ENCODE assay signal across 9 cellular contexts in the genomic region with DNA sequence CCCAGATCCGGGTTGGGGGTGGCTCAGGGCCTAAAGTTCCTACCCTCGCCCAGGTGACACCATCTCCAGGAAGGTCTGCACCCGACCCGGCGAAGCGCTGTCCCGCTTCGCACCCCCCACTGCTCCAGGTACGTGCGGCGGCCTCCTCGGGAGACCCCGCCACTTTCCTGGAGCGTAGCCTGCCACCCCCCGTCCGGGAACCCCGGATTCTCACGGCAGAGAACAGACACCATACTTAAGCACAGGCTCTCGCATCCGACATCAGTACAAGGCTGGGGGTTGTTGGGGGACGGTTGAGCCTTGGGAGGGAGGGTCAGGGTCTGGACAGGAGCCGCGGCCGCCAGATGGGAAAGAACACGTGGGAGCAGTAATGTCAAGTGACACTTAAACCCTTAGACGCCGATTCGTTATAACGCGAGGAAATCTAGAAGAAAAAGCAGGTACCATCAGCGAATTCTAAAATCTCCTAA. TPM values are rescaled to one million over a fixed set of nuclear protein-coding genes. Genes with fewer than 3 reads are reported as not detected.
DNase-seq lines count a peak whose midpoint lies in the region; ATAC-seq and TF ChIP-seq lines count a peak whose summit lies in the region.
"Had no signal": no experiment of that assay in that cellular context is flagged by ENCODE, and none has a peak within 500 bp of the region (broad histone marks: within the 10 kb centered on the region; RNA-seq: fewer than 3 reads in every experiment).

No MANE protein-coding gene starts in this region.

- POLR2A ChIA-PET in PC-3 (lab: Charles Lee; ENCODE audit: unreplicated experiment): interaction anchor here (0.6 to 0.9 kb wide), 4 partner anchors 26 to 1024 kb away, joined by 4 to 9 read pairs (median 6); no protein-coding TSS in a partner anchor

- 0 to 1% (median 0%) methylated on average over 16 to 31 of the region's 31 CpGs for WGBS in stomach, 5 donors

- peak overlapping the region; percentile 88 to 98 (median 96) for H3K9ac ChIP-seq in BLaER1 treated with 17β-estradiol and CSF1 and Interleukin-3, amounts not matched to agents 10 nM and 100 nM
- H3K9ac ChIP-seq in PC-3 (ENCODE audit: low read length) (peak overlapping the region; percentile 88), fibroblast of lung (ENCODE audit: insufficient read depth, low read length) (peak overlapping the region; percentile 90)

- peaks cover 29 to 60% (median 43%) of the 10 kb centered on the region in 11 experiments for H3K36me3 ChIP-seq in BLaER1 treated with 17β-estradiol and CSF1 and Interleukin-3, amounts not matched to agents 10 nM and 100 nM
- H3K36me3 ChIP-seq in PC-3 (ENCODE audit: low read depth, low read length): peaks cover 14% of the 10 kb centered on the region
- no peaks in the 10 kb centered on the region for H3K36me3 ChIP-seq in fibroblast of lung (ENCODE audit: control insufficient read depth, insufficient read depth, low read length)
- H3K36me3 ChIP-seq in stomach: peaks cover 10 to 36% (median 30%) of the 10 kb centered on the region in 4 donors

- no peaks in the 10 kb centered on the region for H3K9me3 ChIP-seq in BLaER1 treated with 17β-estradiol and CSF1 and Interleukin-3, amounts not matched to agents 10 nM and 100 nM (replicated peaks in 1 of 11)
- H3K9me3 ChIP-seq in PC-3 (ENCODE audit: low read length) (no peaks in the 10 kb centered on the region), fibroblast of lung (ENCODE audit: control insufficient read depth, insufficient read depth, low read depth, low read length) (no peaks in the 10 kb centered on the region), stomach (no peaks in the 10 kb centered on the region)

- DNase-seq in HUDEP-2 (lab: John Stamatoyannopoulos, UW; ENCODE audit: unreplicated experiment in 76 of 76): peak in 68 of 76 experiments; percentile 5 to 77 (median 46)
- DNase-seq in PC-3: no peak
- peak; percentile 69 to 70 for DNase-seq in activated T-cell treated with anti-CD3 and anti-CD28 coated beads, Interleukin-2, amount 50 U/mL, for 48 hours
- peak; percentile 69 to 84 for DNase-seq in fibroblast of lung (ENCODE audit: low read depth in 2 of 2)
- peak; percentile 64 for DNase-seq in nephron progenitor cell
- DNase-seq in stomach: peak; percentile 42

- H3K79me2 ChIP-seq in PC-3 (ENCODE audit: low read length): peaks cover 63% of the 10 kb centered on the region
- peaks cover 33% of the 10 kb centered on the region for H3K79me2 ChIP-seq in fibroblast of lung (ENCODE audit: control insufficient read depth, insufficient read depth, low read length)

- intact Hi-C loops in PC-3 (cut with micrococcal nuclease): loop anchor here (1.0 to 2.0 kb wide), 4 partner anchors 25 to 129 kb away; a partner anchor contains a TSS
- intact Hi-C loops in stomach (cut with DNase I; ENCODE audit: low total_unique reads): no loop called here

- H3K4me1 Mint-ChIP-seq in nephron progenitor cell: peaks cover 34% of the 10 kb centered on the region

- no peaks in the 10 kb centered on the region for H3K9me2 ChIP-seq in PC-3 (replicated peaks; ENCODE audit: low read length)

- 0 out of 22 replicates have a peak, but pooled peaks cover 0 to 2% (median 0%) of the 10 kb centered on the region in 11 experiments for H4K20me1 ChIP-seq in BLaER1 treated with 17β-estradiol and CSF1 and Interleukin-3, amounts not matched to agents 10 nM and 100 nM
- no peaks in the 10 kb centered on the region for H4K20me1 ChIP-seq in PC-3 (ENCODE audit: low read length)
- no peaks in the 10 kb centered on the region for H4K20me1 ChIP-seq in fibroblast of lung (ENCODE audit: control insufficient read depth, extremely low read depth, insufficient read depth, low read length)

- H3K4me2 ChIP-seq in BLaER1 treated with 17β-estradiol and CSF1 and Interleukin-3, amounts not matched to agents 10 nM and 100 nM: peak overlapping the region; percentile 74 to 90 (median 85)
- H3K4me2 ChIP-seq in PC-3 (ENCODE audit: low read length) (peak overlapping the region; percentile 79), fibroblast of lung (ENCODE audit: extremely low read depth, insufficient read depth, low read length) (peak overlapping the region; percentile 83)

- H3K27ac ChIP-seq in BLaER1 treated with 17β-estradiol and CSF1 and Interleukin-3, amounts not matched to agents 10 nM and 100 nM: peak overlapping the region; percentile 93 to 99 (median 98)
- H3K27ac ChIP-seq in PC-3 (ENCODE audit: low read length) (peak overlapping the region; percentile 77), fibroblast of lung (ENCODE audit: insufficient read depth, low read length) (peak overlapping the region; percentile 99), stomach (peak overlapping the region; percentile 59 to 95 (median 92))

- no peaks in the 10 kb centered on the region for H3K9me3 Mint-ChIP-seq in nephron progenitor cell

- peaks cover 23 to 40% (median 33%) of the 10 kb centered on the region in 10 experiments for H3K4me1 ChIP-seq in BLaER1 treated with 17β-estradiol and CSF1 and Interleukin-3, amounts not matched to agents 10 nM and 100 nM
- H3K4me1 ChIP-seq in PC-3 (ENCODE audit: insufficient read depth, low read length) (peaks cover 22% of the 10 kb centered on the region), fibroblast of lung (ENCODE audit: control insufficient read depth, extremely low read depth, insufficient read depth, low read length) (no peaks in the 10 kb centered on the region), stomach (peaks cover 15 to 44% (median 34%) of the 10 kb centered on the region in 4 donors)

- TF ChIP-seq EP300 in stomach (IDR thresholded peaks at IDR 0.05): no peak

- ATAC-seq in GM19328 (IDR thresholded peaks at IDR 0.05; ENCODE audit: unreplicated experiment) (peak; percentile 41), PC-3 (peak; percentile 55)

- H3K27me3 Mint-ChIP-seq in nephron progenitor cell (ENCODE audit: low read depth, poor library complexity): no peaks in the 10 kb centered on the region

- H2AFZ ChIP-seq in PC-3 (ENCODE audit: low read length): peak overlapping the region; percentile 96
- H2AFZ ChIP-seq in fibroblast of lung (ENCODE audit: low read length): peak overlapping the region; percentile 100

- CTCF ChIA-PET in PC-3 (lab: Charles Lee): interaction anchor here (0.6 kb wide), 1 partner anchor 283 kb away, joined by 3 read pairs; no protein-coding TSS in a partner anchor

- peak overlapping the region; percentile 78 to 94 (median 89) for H3K4me3 ChIP-seq in BLaER1 treated with 17β-estradiol and CSF1 and Interleukin-3, amounts not matched to agents 10 nM and 100 nM
- H3K4me3 ChIP-seq in PC-3 (ENCODE audit: low read length): peak overlapping the region; percentile 70
- H3K4me3 ChIP-seq in fibroblast of lung (replicated peaks in 1 of 4; ENCODE audit: control extremely low read depth in 1 of 4, insufficient read depth in 1 of 4, low read depth in 3 of 4, low read length in 4 of 4): peak overlapping the region; percentile 77 to 97 (median 95)
- peak overlapping the region; percentile 81 to 99 (median 91) for H3K4me3 ChIP-seq in stomach

- H3K27ac Mint-ChIP-seq in nephron progenitor cell: peak overlapping the region; percentile 99

- peaks cover 10% of the 10 kb centered on the region for H3F3A ChIP-seq in PC-3 (ENCODE audit: low read length, unreplicated experiment)

- no peak for TF ChIP-seq POLR2A in stomach (IDR thresholded peaks at IDR 0.05)

- H3K4me3 Mint-ChIP-seq in nephron progenitor cell: peak overlapping the region; percentile 91

- H3K36me3 Mint-ChIP-seq in nephron progenitor cell (ENCODE audit: low read depth): peaks cover 21% of the 10 kb centered on the region

- TF ChIP-seq CTCF in PC-3 (conservative IDR thresholded peaks at IDR 0.05; ENCODE audit: low read depth, low read length) (no peak), fibroblast of lung (conservative IDR thresholded peaks at IDR 0.05 in 1 of 2, IDR thresholded peaks at IDR 0.05 in 1 of 2; ENCODE audit: low read depth in 1 of 2, low read length in 2 of 2) (no peak), nephron progenitor cell (IDR thresholded peaks at IDR 0.05) (no peak), stomach (IDR thresholded peaks at IDR 0.05) (no peak)

- H3K27me3 ChIP-seq in BLaER1 treated with 17β-estradiol and CSF1 and Interleukin-3, amounts not matched to agents 10 nM and 100 nM: no peaks in the 10 kb centered on the region
- H3K27me3 ChIP-seq in PC-3 (ENCODE audit: low read length) (no peaks in the 10 kb centered on the region), fibroblast of lung (ENCODE audit: control insufficient read depth, insufficient read depth, low read length) (no peaks in the 10 kb centered on the region), stomach (no peaks in the 10 kb centered on the region)

- no TSS peak for BruUV-seq in PC-3 (replicated peaks; lab: Mats Ljungman, UMichigan)

RNA-seq across cellular contexts. Expression of a gene that starts 0.5 kb away (rescaled TPM):
- total RNA-seq in PC-3 (2014; rRNA removed) (105 and 155 TPM in 2 replicates), fibroblast of lung (20.1 and 29.3 TPM in 2 replicates), stomach (100 to 1,000 TPM in 2 of 5 donors, 10 to 100 TPM in 2, not detected in 1; 46.8 to 242 (median 88.0) TPM)
- polyA plus RNA-seq in fibroblast of lung (36.2 and 38.3 TPM in 2 replicates), stomach (10 to 100 TPM; 61.6 to 78.7 (median 70.7) TPM)
- 43.9 and 55.5 TPM in 2 replicates for polyA plus RNA-seq in fibroblast of lung (2012)
- polyA minus RNA-seq in fibroblast of lung (ENCODE audit: low replicate concordance): 2.4 and 2.9 TPM in 2 replicates

RNA-seq across cellular contexts. Expression of a gene that starts 0.7 kb away (rescaled TPM):
- total RNA-seq in PC-3 (2014; rRNA removed) (50.3 and 50.8 TPM in 2 replicates), fibroblast of lung (13.1 and 17.8 TPM in 2 replicates), stomach (10 to 100 TPM; 12.5 to 39.1 (median 25.0) TPM)
- polyA plus RNA-seq in fibroblast of lung (18.9 and 26.5 TPM in 2 replicates), stomach (1 to 10 TPM; 1.7 to 4.4 (median 3.2) TPM)
- 10.3 and 14.8 TPM in 2 replicates for polyA plus RNA-seq in fibroblast of lung (2012)
- 4.8 and 13.0 TPM in 2 replicates for polyA minus RNA-seq in fibroblast of lung (ENCODE audit: low replicate concordance)

RNA-seq across cellular contexts. Expression of a gene that starts 31.1 kb away (rescaled TPM):
- not detected in 2 replicates for total RNA-seq in PC-3 (2014; rRNA removed)
- total RNA-seq in fibroblast of lung: not detected in 2 replicates
- polyA plus RNA-seq in fibroblast of lung: not detected in 2 replicates
- not detected in 2 replicates for polyA plus RNA-seq in fibroblast of lung (2012)
- polyA minus RNA-seq in fibroblast of lung (ENCODE audit: low replicate concordance): not detected in 2 replicates
- total RNA-seq in stomach: not detected
- polyA plus RNA-seq in stomach: not detected
- total RNA-seq: T-helper 1 cell treated with Interleukin-12 subunit alpha and Interleukin-12 subunit beta and Interleukin-4 antibody, amounts not matched to agents 30 ng/mL and 1 ng/mL, for 36 hours had no signal
